Comparison of ENCODE assay signal across 8 cellular contexts in the genomic region with DNA sequence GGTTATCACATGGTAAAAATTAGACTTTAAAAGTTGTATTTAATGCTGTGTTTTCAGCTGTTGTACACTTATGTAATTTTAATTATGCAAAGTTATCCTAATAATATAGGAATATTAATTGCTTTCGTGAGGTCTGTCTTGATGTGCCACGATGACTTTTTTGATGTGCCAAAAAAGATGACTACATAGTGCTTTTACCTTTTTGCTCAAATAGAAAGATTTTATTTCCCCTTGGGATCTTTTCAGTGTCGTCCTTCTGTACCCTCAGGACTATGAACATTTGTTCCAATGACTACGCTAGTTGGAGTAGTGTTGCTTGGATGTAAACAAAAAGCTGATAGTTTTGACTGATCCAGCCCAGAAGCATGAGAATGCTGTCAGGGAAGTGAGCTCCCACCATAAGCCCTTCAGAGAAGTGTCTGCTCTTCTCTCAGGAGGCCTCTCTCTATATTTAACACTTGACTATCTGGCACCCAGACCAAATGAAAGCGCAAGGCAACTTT. TPM values are rescaled to one million over a fixed set of nuclear protein-coding genes. Genes with fewer than 3 reads are reported as not detected.
A peak's percentile ranks its signal among the peaks of the same experiment; 100 is the strongest.
DNase-seq lines count a peak whose midpoint lies in the region; ATAC-seq and TF ChIP-seq lines count a peak whose summit lies in the region.

No MANE protein-coding gene starts in this region.

- WGBS in esophagus, 2 donors: 9 to 12% methylated on average over 5 of the region's 5 CpGs
- 12 to 16% (median 14%) methylated on average over 5 of the region's 5 CpGs for WGBS in psoas muscle, 3 donors

- H3K36me3 ChIP-seq in Peyer's patch (peaks cover 0 to 1% (median 0%) of the 10 kb centered on the region in 3 donors), esophagus (ENCODE audit: control insufficient read depth in 2 of 2, insufficient read depth in 2 of 2, low read length in 1 of 2) (no peaks in the 10 kb centered on the region), psoas muscle (ENCODE audit: insufficient read depth in 1 of 2, low read depth in 1 of 2) (peaks cover 7 to 8% of the 10 kb centered on the region in 2 donors)

- ATAC-seq in psoas muscle (no peak), GM21390 (IDR thresholded peaks at IDR 0.05; ENCODE audit: unreplicated experiment) (no peak)

- H3K4me1 ChIP-seq in Peyer's patch (peaks cover 0 to 33% (median 10%) of the 10 kb centered on the region in 4 donors), esophagus (ENCODE audit: control insufficient read depth in 2 of 2, insufficient read depth in 2 of 2, low read length in 1 of 2) (no peaks in the 10 kb centered on the region), psoas muscle (peaks cover 28% of the 10 kb centered on the region)

- H3K27ac ChIP-seq in Peyer's patch (peak overlapping the region; percentile 99 to 100 (median 100)), esophagus (ENCODE audit: low read depth in 2 of 2, low read length in 1 of 2) (peak overlapping the region; percentile 79 to 100), psoas muscle (peak overlapping the region; percentile 99)

- no peak for TF ChIP-seq POLR2A in Peyer's patch (IDR thresholded peaks at IDR 0.05)

- no peaks in the 10 kb centered on the region for H3K9me3 ChIP-seq in Peyer's patch
- no peaks in the 10 kb centered on the region for H3K9me3 ChIP-seq in esophagus (ENCODE audit: control insufficient read depth in 2 of 2, insufficient read depth in 1 of 2, low read depth in 1 of 2, low read length in 1 of 2)
- H3K9me3 ChIP-seq in psoas muscle: no peaks in the 10 kb centered on the region

- intact Hi-C loops in psoas muscle (cut with DNase I): loop anchor here (2.0 to 10.0 kb wide), 5 partner anchors 81 to 839 kb away; a partner anchor contains a TSS

- no peak for TF ChIP-seq CTCF in Peyer's patch (IDR thresholded peaks at IDR 0.05)
- no peak for TF ChIP-seq CTCF in psoas muscle (IDR thresholded peaks at IDR 0.05)

- H3K27me3 ChIP-seq in Peyer's patch: no peaks in the 10 kb centered on the region
- no peaks in the 10 kb centered on the region for H3K27me3 ChIP-seq in esophagus (ENCODE audit: control insufficient read depth in 1 of 2, insufficient read depth in 2 of 2, low read length in 2 of 2)
- no peaks in the 10 kb centered on the region for H3K27me3 ChIP-seq in psoas muscle (ENCODE audit: insufficient read depth in 3 of 3, low read length in 2 of 3)

- no peak for DNase-seq in Peyer's patch
- DNase-seq in psoas muscle: no peak
- no peak for DNase-seq in T-helper 9 cell
- DNase-seq in NCI-H187 (lab: John Stamatoyannopoulos, UW): no peak
- DNase-seq in NOMO-1 (lab: John Stamatoyannopoulos, UW; ENCODE audit: unreplicated experiment in 2 of 2): no peak

- H3K4me3 ChIP-seq in GM08714 (ENCODE audit: low read length) (peak overlapping the region; percentile 80; the same call in 1 of the 2 replicates), Peyer's patch (peak overlapping the region in 3 of 4 donors; percentile 91 to 92 (median 91)), esophagus (ENCODE audit: low read depth in 1 of 2, low read length in 2 of 2) (peak overlapping the region; percentile 68 to 99), psoas muscle (peak overlapping the region; percentile 87)

RNA-seq across cellular contexts. Expression of a gene that starts 1.2 kb away (rescaled TPM):
- 100 to 1,000 TPM in 3 of 4 donors, 10 to 100 TPM in 1; 62.7 to 382 (median 216) TPM for total RNA-seq in Peyer's patch
- polyA plus RNA-seq in esophagus: 10 to 100 TPM; 56.9 to 66.9 TPM
- total RNA-seq in psoas muscle: 100 to 1,000 TPM; 108 to 311 (median 179) TPM
- polyA plus RNA-seq in psoas muscle: 100 to 1,000 TPM in 2 of 3 donors, 10 to 100 TPM in 1; 97.8 to 368 (median 107) TPM

RNA-seq across cellular contexts. Expression of a gene that starts 56.9 kb away (rescaled TPM):
- total RNA-seq in Peyer's patch (under 1 TPM in 2 of 4 donors, not detected in 2; 0.27 to 0.53 TPM), psoas muscle (1 to 10 TPM; 1.1 to 3.1 (median 2.6) TPM)
- polyA plus RNA-seq in esophagus (under 1 TPM; 0.16 to 0.82 TPM), psoas muscle (1 to 10 TPM; 1.8 to 3.9 (median 2.2) TPM)

RNA-seq across cellular contexts. Expression of a gene that starts 57.0 kb away (rescaled TPM):
- total RNA-seq in Peyer's patch (10 to 100 TPM; 20.6 to 34.5 (median 26.8) TPM), psoas muscle (1 to 10 TPM; 2.1 to 5.1 (median 3.3) TPM)
- polyA plus RNA-seq in esophagus (10 to 100 TPM; 22.9 to 25.5 TPM), psoas muscle (1 to 10 TPM; 4.4 to 9.6 (median 5.3) TPM)
